1 cellular context compared by ENCODE assay signal in the genomic region with DNA sequence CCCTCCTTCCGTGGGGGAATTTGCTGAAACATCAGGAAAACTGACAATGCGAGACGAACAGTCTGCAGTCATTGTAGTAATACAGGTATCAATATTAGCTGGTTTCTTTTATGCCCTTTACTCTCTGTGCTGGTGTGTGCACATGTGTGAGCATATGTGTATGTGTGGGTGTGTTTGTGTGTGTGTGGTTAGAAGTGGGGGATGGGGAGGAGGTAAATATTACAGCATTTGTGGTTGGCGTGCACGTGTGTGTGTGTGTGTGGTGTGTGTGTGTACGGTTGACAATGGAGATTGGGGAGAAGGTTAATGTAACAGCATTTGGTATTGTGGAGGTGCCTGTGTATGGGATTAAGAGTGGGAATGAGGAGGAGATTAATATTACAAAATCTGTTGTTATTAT.
TF ChIP-seq lines count a peak whose summit lies in the region.

No MANE protein-coding gene starts in this region.

TF ChIP-seq in GM23338, 12 proteins besides CTCF, POLR2A, EP300 and RAD21 (continued from another document):
- TF ChIP-seq CREB1 (CRISPR knock-in tag; IDR thresholded peaks at IDR 0.05; ENCODE audit: low read depth): no peak
